In genomic region chr3:151819910-151820309, GRCh38 we compare ENCODE assay signal across 31 cellular contexts. TPM values are rescaled to one million over a fixed set of nuclear protein-coding genes. Genes with fewer than 3 reads are reported as not detected.
"Had no signal": no experiment of that assay in that cellular context is flagged by ENCODE, and none has a peak within 500 bp of the region (broad histone marks: within the 10 kb centered on the region; RNA-seq: fewer than 3 reads in every experiment).

No MANE protein-coding gene starts in this region.

- H3K9me3 Mint-ChIP-seq: stimulated activated effector memory CD8-positive, alpha-beta T cell treated with anti-CD3 and anti-CD28 coated beads, Interleukin-12 subunit alpha, Interleukin-12 subunit beta, amount 100 ng/mL, for 72 hours; stimulated activated memory B cell treated with anti-CD40 and anti-IgM and Interleukin-4, amounts not matched to agents 10 μg/mL and 1 μg/mL and 100 μg/mL, for 72 hours; stimulated activated naive B cell treated with anti-CD40 and anti-IgM and Interleukin-4, amounts not matched to agents 10 μg/mL and 1 μg/mL and 100 μg/mL, for 72 hours; stimulated activated naive CD8-positive, alpha-beta T cell treated with anti-CD3 and anti-CD28 coated beads, Interleukin-15, amount 100 ng/mL, for 72 hours; stimulated activated naive CD8-positive, alpha-beta T cell treated with anti-CD3 and anti-CD28 coated beads, Interleukin-15, Interleukin-2, amounts not matched to agents 100 ng/mL and 50 ng/mL, for 24 hours; type B pancreatic cell had no signal

- H3K9me3 ChIP-seq: stomach, suprapubic skin, testis, thoracic aorta, thyroid gland, tibial artery, tibial nerve, transverse colon, upper lobe of left lung, upper lobe of right lung, uterus, vagina had no signal

- H3K27me3 ChIP-seq: stomach, suprapubic skin, testis, thyroid gland, tibial artery, tibial nerve, transverse colon, upper lobe of left lung, upper lobe of right lung, uterus, vagina had no signal

- H3K4me3 Mint-ChIP-seq: stimulated activated effector memory CD8-positive, alpha-beta T cell treated with anti-CD3 and anti-CD28 coated beads, Interleukin-12 subunit alpha, Interleukin-12 subunit beta, amount 100 ng/mL, for 72 hours; stimulated activated memory B cell treated with anti-CD40 and anti-IgM and Interleukin-4, amounts not matched to agents 10 μg/mL and 1 μg/mL and 100 μg/mL, for 72 hours; stimulated activated naive B cell treated with anti-CD40 and anti-IgM and Interleukin-4, amounts not matched to agents 10 μg/mL and 1 μg/mL and 100 μg/mL, for 72 hours; stimulated activated naive CD8-positive, alpha-beta T cell treated with anti-CD3 and anti-CD28 coated beads, Interleukin-15, amount 100 ng/mL, for 72 hours; stimulated activated naive CD8-positive, alpha-beta T cell treated with anti-CD3 and anti-CD28 coated beads, Interleukin-15, Interleukin-2, amounts not matched to agents 100 ng/mL and 50 ng/mL, for 24 hours; type B pancreatic cell had no signal

- H3K36me3 ChIP-seq: stomach, suprapubic skin, thoracic aorta, thyroid gland, tibial artery, tibial nerve, transverse colon, upper lobe of left lung, upper lobe of right lung, uterus, vagina had no signal

- H3K27ac ChIP-seq: stomach, suprapubic skin, testis, thoracic aorta, thyroid gland, tibial artery, tibial nerve, transverse colon, upper lobe of left lung, upper lobe of right lung, uterus, vagina had no signal

- H3K4me3 ChIP-seq: stomach, suprapubic skin, testis, thoracic aorta, thyroid gland, tibial artery, tibial nerve, transverse colon, upper lobe of left lung, upper lobe of right lung, uterus, vagina had no signal

- ATAC-seq: stimulated activated effector memory CD8-positive, alpha-beta T cell treated with anti-CD3 and anti-CD28 coated beads, Interleukin-12 subunit alpha, Interleukin-12 subunit beta, amount 100 ng/mL, for 72 hours; stimulated activated memory B cell treated with anti-CD40 and anti-IgM and Interleukin-4, amounts not matched to agents 10 μg/mL and 1 μg/mL and 100 μg/mL, for 72 hours; stimulated activated naive B cell treated with anti-CD40 and anti-IgM and Interleukin-4, amounts not matched to agents 10 μg/mL and 1 μg/mL and 100 μg/mL, for 72 hours; stimulated activated naive CD8-positive, alpha-beta T cell treated with anti-CD3 and anti-CD28 coated beads, Interleukin-15, amount 100 ng/mL, for 72 hours; stimulated activated naive CD8-positive, alpha-beta T cell treated with anti-CD3 and anti-CD28 coated beads, Interleukin-15, Interleukin-2, amounts not matched to agents 100 U/mL and 50 U/mL, for 24 hours; upper lobe of right lung had no signal

- H3K27ac Mint-ChIP-seq: stimulated activated effector memory CD8-positive, alpha-beta T cell treated with anti-CD3 and anti-CD28 coated beads, Interleukin-12 subunit alpha, Interleukin-12 subunit beta, amount 100 ng/mL, for 72 hours; stimulated activated memory B cell treated with anti-CD40 and anti-IgM and Interleukin-4, amounts not matched to agents 10 μg/mL and 1 μg/mL and 100 μg/mL, for 72 hours; stimulated activated naive B cell treated with anti-CD40 and anti-IgM and Interleukin-4, amounts not matched to agents 10 μg/mL and 1 μg/mL and 100 μg/mL, for 72 hours; stimulated activated naive CD8-positive, alpha-beta T cell treated with anti-CD3 and anti-CD28 coated beads, Interleukin-15, amount 100 ng/mL, for 72 hours; stimulated activated naive CD8-positive, alpha-beta T cell treated with anti-CD3 and anti-CD28 coated beads, Interleukin-15, Interleukin-2, amounts not matched to agents 100 ng/mL and 50 ng/mL, for 24 hours; type B pancreatic cell had no signal

- DNase-seq: stimulated activated CD4-positive, alpha-beta T cell treated with anti-CD3 and anti-CD28 coated beads, Interleukin-2, amount 100 ng/mL, for 48 hours; stimulated activated CD4-positive, alpha-beta T cell treated with anti-CD3 and anti-CD28 coated beads, Interleukin-4, amount 100 ng/mL, for 1 hour; stimulated activated CD4-positive, alpha-beta T cell treated with anti-CD3 and anti-CD28 coated beads, Interleukin-4, amount 100 ng/mL, for 24 hours; stimulated activated CD4-positive, alpha-beta T cell treated with anti-CD3 and anti-CD28 coated beads, Interleukin-4, amount 100 ng/mL, for 4 hours; stimulated activated CD8-positive, alpha-beta memory T cell treated with anti-CD3 and anti-CD28 coated beads, Interleukin-4, amount 100 ng/mL, for 48 hours; stimulated activated naive B cell treated with anti-CD40 and anti-IgM and Interleukin-4, amounts not matched to agents 10 μg/mL and 1 μg/mL and 100 μg/mL, for 72 hours; stimulated activated naive CD4-positive, alpha-beta T cell; stimulated activated naive CD4-positive, alpha-beta T cell treated with Interleukin-2 at 50 U/mL for 16 hours; stimulated activated naive CD8-positive, alpha-beta T cell treated with anti-CD3 and anti-CD28 coated beads, Interleukin-15, amount 100 ng/mL, for 72 hours; stimulated activated naive CD8-positive, alpha-beta T cell treated with anti-CD3 and anti-CD28 coated beads, Interleukin-15, Interleukin-2, amounts not matched to agents 100 U/mL and 50 U/mL, for 24 hours; stomach; substantia nigra; testis; thyroid gland; tibial artery; transverse colon; trophoblast cell; upper lobe of left lung; upper lobe of right lung; uterus had no signal

- H3K4me1 ChIP-seq: testis, thyroid gland, tibial artery, upper lobe of right lung, uterus, vagina had no signal

- H3K36me3 Mint-ChIP-seq: stimulated activated effector memory CD8-positive, alpha-beta T cell treated with anti-CD3 and anti-CD28 coated beads, Interleukin-12 subunit alpha, Interleukin-12 subunit beta, amount 100 ng/mL, for 72 hours; stimulated activated memory B cell treated with anti-CD40 and anti-IgM and Interleukin-4, amounts not matched to agents 10 μg/mL and 1 μg/mL and 100 μg/mL, for 72 hours; stimulated activated naive B cell treated with anti-CD40 and anti-IgM and Interleukin-4, amounts not matched to agents 10 μg/mL and 1 μg/mL and 100 μg/mL, for 72 hours; type B pancreatic cell had no signal

- H3K27me3 Mint-ChIP-seq: stimulated activated naive CD8-positive, alpha-beta T cell treated with anti-CD3 and anti-CD28 coated beads, Interleukin-15, Interleukin-2, amounts not matched to agents 100 ng/mL and 50 ng/mL, for 24 hours; type B pancreatic cell had no signal

- FAIRE-seq: urothelium cell line had no signal

- H3K4me1 Mint-ChIP-seq: stimulated activated effector memory CD8-positive, alpha-beta T cell treated with anti-CD3 and anti-CD28 coated beads, Interleukin-12 subunit alpha, Interleukin-12 subunit beta, amount 100 ng/mL, for 72 hours; stimulated activated memory B cell treated with anti-CD40 and anti-IgM and Interleukin-4, amounts not matched to agents 10 μg/mL and 1 μg/mL and 100 μg/mL, for 72 hours; stimulated activated naive B cell treated with anti-CD40 and anti-IgM and Interleukin-4, amounts not matched to agents 10 μg/mL and 1 μg/mL and 100 μg/mL, for 72 hours; stimulated activated naive CD8-positive, alpha-beta T cell treated with anti-CD3 and anti-CD28 coated beads, Interleukin-15, amount 100 ng/mL, for 72 hours had no signal

RNA-seq across cellular contexts. Expression of gene AADAC, which starts 6.0 kb away (rescaled TPM):
- total RNA-seq: temporal lobe, thoracic aorta, thyroid gland, tibial nerve, ureter had no signal
